Comparison of ENCODE assay signal across 1 cellular context in genomic region chr5:142934335-142934734, GRCh38.
A peak's percentile ranks its signal among the peaks of the same experiment; 100 is the strongest.
TF ChIP-seq lines count a peak whose summit lies in the region.

No MANE protein-coding gene starts in this region.

TF ChIP-seq in SK-N-SH, 30 proteins besides CTCF, POLR2A, EP300 and RAD21 (continued from another document):
- TF ChIP-seq GATA2 (CRISPR knock-in tag; IDR thresholded peaks at IDR 0.05), result 0 out of 2 replicates have a peak, but pooled peaks have one; percentile 33
